Comparison of ENCODE assay signal across 23 cellular contexts in the genomic region with DNA sequence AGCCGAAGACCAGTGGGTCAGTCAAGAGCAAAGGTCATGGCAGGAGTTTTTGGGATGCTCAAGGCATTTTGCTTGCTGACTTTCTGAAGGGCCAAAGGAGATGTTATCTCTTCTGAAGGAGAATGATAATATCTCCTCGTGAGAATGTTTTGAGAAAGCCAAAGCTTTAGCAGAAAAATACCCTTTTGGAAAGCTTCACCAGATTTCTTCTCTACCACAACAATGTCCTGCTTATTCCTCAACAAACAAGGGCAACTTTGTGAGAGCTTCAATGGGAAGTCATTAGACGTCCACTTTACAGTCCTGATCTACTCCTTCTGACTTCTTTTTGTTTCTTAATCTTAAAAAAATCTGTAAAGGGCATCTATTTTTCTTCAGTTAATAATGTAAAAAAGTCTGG.
"Had no signal": no experiment of that assay in that cellular context is flagged by ENCODE, and none has a peak within 500 bp of the region (broad histone marks: within the 10 kb centered on the region; RNA-seq: fewer than 3 reads in every experiment).

No MANE protein-coding gene starts in this region.

- DNase-seq: hippocampal formation; kidney; left colon; left lung; lower lobe of right lung; mammary epithelial cell; midbrain; mucosa of descending colon; naive thymus-derived CD4-positive, alpha-beta T cell; pancreas; retina; right cardiac atrium; stimulated activated CD4-positive, alpha-beta T cell treated with anti-CD3 and anti-CD28 coated beads, Interleukin-12 subunit alpha, Interleukin-12 subunit beta, amount 100 ng/mL, for 4 hours; stimulated activated CD4-positive, alpha-beta T cell treated with anti-CD3 and anti-CD28 coated beads, Interleukin-15, amount 100 ng/mL, for 24 hours; stimulated activated CD4-positive, alpha-beta T cell treated with anti-CD3 and anti-CD28 coated beads, Interleukin-2, amount 100 ng/mL, for 24 hours; stimulated activated CD4-positive, alpha-beta T cell treated with anti-CD3 and anti-CD28 coated beads, Interleukin-4, amount 100 ng/mL, for 1 hour; stimulated activated naive B cell treated with anti-CD40 and anti-IgM and Interleukin-4, amounts not matched to agents 10 μg/mL and 1 μg/mL and 100 μg/mL, for 72 hours; stimulated activated naive CD8-positive, alpha-beta T cell treated with anti-CD3 and anti-CD28 coated beads, Interleukin-15, Interleukin-2, amounts not matched to agents 100 U/mL and 50 U/mL, for 24 hours; stomach; testis; thyroid gland; trophoblast cell; upper lobe of right lung had no signal

- FAIRE-seq: pancreas had no signal
